Comparison of ENCODE assay signal across 13 cellular contexts in genomic region chr1:2575801-2576663, GRCh38. TPM values are rescaled to one million over a fixed set of nuclear protein-coding genes. Genes with fewer than 3 reads are reported as not detected.
DNase-seq lines count a peak whose midpoint lies in the region; ATAC-seq, FAIRE-seq and TF ChIP-seq lines count a peak whose summit lies in the region.
"Had no signal": no experiment of that assay in that cellular context is flagged by ENCODE, and none has a peak within 500 bp of the region (broad histone marks: within the 10 kb centered on the region; RNA-seq: fewer than 3 reads in every experiment).

No MANE protein-coding gene starts in this region.

- POLR2A ChIA-PET in CD4-positive, alpha-beta memory T cell (lab: Charles Lee; ENCODE audit: partially characterized antibody) = interaction anchor here (3.8 to 5.4 kb wide), 2 partner anchors 16 to 29 kb away, joined by 64 to 145 read pairs; partner anchors contain the start of gene TNFRSF14

- FAIRE-seq in frontal cortex (lab: Jason Lieb, UNC) = no peak

- peaks cover 47% of the 10 kb centered on the region for H3K4me1 ChIP-seq in CD4-positive, alpha-beta memory T cell (ENCODE audit: insufficient read depth, low read length)
- H3K4me1 ChIP-seq in neutrophil (ENCODE audit: control insufficient read depth in 1 of 2, insufficient read depth in 1 of 2, low read depth in 1 of 2, low read length in 1 of 2) (peaks cover 35 to 38% of the 10 kb centered on the region in 2 experiments), BE2C (no peaks in the 10 kb centered on the region)
- H3K4me1 ChIP-seq: adrenal gland had no signal

- H3K27ac Mint-ChIP-seq in CD4-positive, alpha-beta memory T cell = peak overlapping the region in 6 of 7 donors; percentile 13 to 98 (median 70)

- intact Hi-C loops in CD4-positive, alpha-beta memory T cell (cut with micrococcal nuclease) = no loop called here

- peak in 1 of 5 donors; percentile 28 for DNase-seq in CD4-positive, alpha-beta memory T cell
- DNase-seq in HuH-7.5 (ENCODE audit: low spot score) = peak; percentile 50
- DNase-seq in BE2C = no peak
- no peak for DNase-seq in frontal cortex (ENCODE audit: low spot score in 2 of 2)
- no peak for DNase-seq in SIG-M5 (lab: John Stamatoyannopoulos, UW)
- DNase-seq in activated CD4-positive, CD25-positive, alpha-beta regulatory T cell (lab: John Stamatoyannopoulos, UW) = no peak
- DNase-seq: DMS153, NCI-H748 treated with DMSO at 0.1 percent for 48 hours had no signal

- H3K27me3 Mint-ChIP-seq in CD4-positive, alpha-beta memory T cell = no peaks in the 10 kb centered on the region

- H3K9me3 ChIP-seq in CD4-positive, alpha-beta memory T cell (ENCODE audit: control insufficient read depth in 1 of 2, low read length in 2 of 2) = no peaks in the 10 kb centered on the region
- no peaks in the 10 kb centered on the region for H3K9me3 ChIP-seq in neutrophil
- H3K9me3 ChIP-seq in BE2C = no peaks in the 10 kb centered on the region
- H3K9me3 ChIP-seq: adrenal gland had no signal

- CTCF ChIA-PET in CD4-positive, alpha-beta memory T cell (lab: Charles Lee; ENCODE audit: partially characterized antibody) = interaction anchor here (1.0 to 2.7 kb wide), 4 partner anchors 9 to 28 kb away, joined by 4 to 16 read pairs (median 12); partner anchors contain the start of gene TNFRSF14

- no peaks in the 10 kb centered on the region for H3K27me3 ChIP-seq in CD4-positive, alpha-beta memory T cell (ENCODE audit: insufficient read depth, low read length)
- H3K27me3 ChIP-seq in neutrophil (peaks cover 6% of the 10 kb centered on the region), BE2C (no peaks in the 10 kb centered on the region)

- H3K36me3 ChIP-seq in CD4-positive, alpha-beta memory T cell (ENCODE audit: insufficient read depth, low read length) = no peaks in the 10 kb centered on the region
- H3K36me3 ChIP-seq in neutrophil = no peaks in the 10 kb centered on the region
- H3K36me3 ChIP-seq in BE2C = no peaks in the 10 kb centered on the region
- H3K36me3 ChIP-seq: adrenal gland had no signal

- no peak overlapping the region for H3K4me3 ChIP-seq in CD4-positive, alpha-beta memory T cell (ENCODE audit: low read length in 2 of 2)
- peak overlapping the region in 1 of 2 experiments; percentile 15 for H3K4me3 ChIP-seq in neutrophil (ENCODE audit: low read depth in 1 of 2, low read length in 1 of 2)
- H3K4me3 ChIP-seq in BE2C (ENCODE audit: low read depth, low read length) = no peak overlapping the region
- H3K4me3 ChIP-seq: adrenal gland had no signal

- peaks cover 16 to 59% (median 32%) of the 10 kb centered on the region in 4 donors for H3K4me1 Mint-ChIP-seq in CD4-positive, alpha-beta memory T cell

- TF ChIP-seq CTCF in neutrophil (IDR thresholded peaks at IDR 0.05) (no peak), BE2C (IDR thresholded peaks at IDR 0.05; ENCODE audit: low read depth, low read length) (no peak)

- peaks cover 0 to 14% (median 5%) of the 10 kb centered on the region in 8 donors for H3K9me3 Mint-ChIP-seq in CD4-positive, alpha-beta memory T cell

- H3K4me3 Mint-ChIP-seq in CD4-positive, alpha-beta memory T cell = peak overlapping the region in 3 of 8 donors; percentile 16 to 59 (median 30)

- ATAC-seq in esophagus mucosa = peak; percentile 42

- H3K27ac ChIP-seq in CD4-positive, alpha-beta memory T cell (ENCODE audit: low read depth, low read length) = peak overlapping the region; percentile 99
- peak overlapping the region; percentile 98 for H3K27ac ChIP-seq in neutrophil
- H3K27ac ChIP-seq: adrenal gland had no signal

- peaks cover 0 to 4% of the 10 kb centered on the region in 2 donors for H3K36me3 Mint-ChIP-seq in CD4-positive, alpha-beta memory T cell

RNA-seq across cellular contexts. Expression of gene PRXL2B, which starts 10.5 kb away (rescaled TPM):
- total RNA-seq in CD4-positive, alpha-beta memory T cell = 10 to 100 TPM; 26.5 to 27.2 TPM
- 10 to 100 TPM; 21.4 to 23.5 TPM for polyA plus RNA-seq in CD4-positive, alpha-beta memory T cell
- total RNA-seq in esophagus mucosa = 12.7 TPM
- 128 TPM for polyA plus RNA-seq in BE2C (2012; ENCODE audit: insufficient read depth, insufficient read length, low read depth)
- total RNA-seq in frontal cortex = 12.6 TPM

RNA-seq across cellular contexts. Expression of gene TNFRSF14, which starts 19.9 kb away (rescaled TPM):
- 100 to 1,000 TPM; 170 to 173 TPM for total RNA-seq in CD4-positive, alpha-beta memory T cell
- 10 to 100 TPM; 59.6 to 66.1 TPM for polyA plus RNA-seq in CD4-positive, alpha-beta memory T cell
- total RNA-seq in esophagus mucosa (12.0 TPM), frontal cortex (2.4 TPM)
- 29.5 TPM for polyA plus RNA-seq in BE2C (2012; ENCODE audit: insufficient read depth, insufficient read length, low read depth)

RNA-seq across cellular contexts. Expression of gene HES5, which starts 46.0 kb away (rescaled TPM):
- total RNA-seq in CD4-positive, alpha-beta memory T cell = not detected
- polyA plus RNA-seq in CD4-positive, alpha-beta memory T cell = not detected
- total RNA-seq in esophagus mucosa (1.3 TPM), frontal cortex (41.2 TPM)
- polyA plus RNA-seq in BE2C (2012; ENCODE audit: insufficient read depth, insufficient read length, low read depth) = not detected
- total RNA-seq: adrenal gland, fibroblast of lung, mononuclear cell had no signal
- polyA plus RNA-seq: adrenal gland, fibroblast of lung had no signal

RNA-seq across cellular contexts. Expression of gene PANK4, which starts 49.6 kb away (rescaled TPM):
- 10 to 100 TPM; 88.9 to 93.7 TPM for total RNA-seq in CD4-positive, alpha-beta memory T cell
- 10 to 100 TPM; 10.6 to 24.4 TPM for polyA plus RNA-seq in CD4-positive, alpha-beta memory T cell
- total RNA-seq in esophagus mucosa (10.1 TPM), frontal cortex (32.6 TPM)
- polyA plus RNA-seq in BE2C (2012; ENCODE audit: insufficient read depth, insufficient read length, low read depth) = 39.2 TPM

RNA-seq across cellular contexts. Expression of gene MMEL1, which starts 56.8 kb away (rescaled TPM):
- total RNA-seq in CD4-positive, alpha-beta memory T cell = under 1 TPM; 0.67 to 0.90 TPM
- 1 to 10 TPM; 5.5 to 8.1 TPM for polyA plus RNA-seq in CD4-positive, alpha-beta memory T cell
- total RNA-seq in esophagus mucosa (2.3 TPM), frontal cortex (7.3 TPM)
- polyA plus RNA-seq in BE2C (2012; ENCODE audit: insufficient read depth, insufficient read length, low read depth) = 32.7 TPM

Comparison
In these comparisons a context has a peak if more than half of its experiments do, and no peak if none do; other contexts are left out.
1. RNA of gene TNFRSF14, which starts 19.9 kb away (total RNA-seq): 170 to 173 TPM in CD4-positive, alpha-beta memory T cell; 12.0 TPM in esophagus mucosa (single experiment) and 2.4 TPM in frontal cortex (single experiment); every median in the first group is over 10 times any median in the second.
2. RNA of gene HES5, which starts 46.0 kb away (total RNA-seq): 41.2 TPM in frontal cortex (single experiment); 1.3 TPM in esophagus mucosa (single experiment) and not detected in CD4-positive, alpha-beta memory T cell; every median in the first group is over 10 times any median in the second.